Comparison of ENCODE assay signal across 20 cellular contexts in genomic region chr7:133796778-133797177, GRCh38.
DNase-seq lines count a peak whose midpoint lies in the region; ATAC-seq, FAIRE-seq and TF ChIP-seq lines count a peak whose summit lies in the region.
"Had no signal": no experiment of that assay in that cellular context is flagged by ENCODE, and none has a peak within 500 bp of the region (broad histone marks: within the 10 kb centered on the region; RNA-seq: fewer than 3 reads in every experiment).

No MANE protein-coding gene starts in this region.

- peak overlapping the region; percentile 3 for H3K27ac ChIP-seq in WERI-Rb-1
- H3K27ac ChIP-seq in osteoblast (ENCODE audit: low read depth, low read length) = no peak overlapping the region
- H3K27ac ChIP-seq: C4-2B, GM23248, HL-60, KMS-11, SJSA1 had no signal

- H3K27me3 ChIP-seq in WERI-Rb-1 (ENCODE audit: insufficient read depth, low read depth, severe bottlenecking) (no peaks in the 10 kb centered on the region), osteoblast (ENCODE audit: insufficient read depth, low read length) (no peaks in the 10 kb centered on the region)
- H3K27me3 ChIP-seq: SJSA1 had no signal

- H3K4me3 ChIP-seq in WERI-Rb-1 (ENCODE audit: low read depth, low read length) (no peak overlapping the region), osteoblast (ENCODE audit: insufficient read depth, low read length) (no peak overlapping the region)
- H3K4me3 ChIP-seq: GM23248, SJSA1 had no signal

- TF ChIP-seq CTCF in D721Med (IDR thresholded peaks at IDR 0.05; ENCODE audit: insufficient read depth, missing control alignments) = no peak
- no peak for TF ChIP-seq CTCF in WERI-Rb-1 (IDR thresholded peaks at IDR 0.05; ENCODE audit: low read depth, low read length)
- no peak for TF ChIP-seq CTCF in osteoblast (IDR thresholded peaks at IDR 0.05; ENCODE audit: extremely low read depth, low read depth, low read length)

- peak; percentile 29 for DNase-seq in D721Med (ENCODE audit: insufficient read length, low spot score)
- peak; percentile 60 for DNase-seq in NCI-H1694 (lab: John Stamatoyannopoulos, UW)
- DNase-seq in NCI-H524 (lab: John Stamatoyannopoulos, UW) = peak; percentile 82 to 93
- DNase-seq in WERI-Rb-1 = peak; percentile 50
- DNase-seq in osteoblast (ENCODE audit: insufficient read length, low spot score, missing footprints) = no peak
- DNase-seq in AG08396 (ENCODE audit: low spot score) = no peak
- no peak for DNase-seq in sciatic nerve (ENCODE audit: low spot score)
- DNase-seq: DMS153, GF-D8, GM23248, HCEC 1CT, NCI-H1092, NCI-H187 treated with DMSO at 0.1 percent for 48 hours, NCI-H510A had no signal

- ATAC-seq in GM19035 (IDR thresholded peaks at IDR 0.05; ENCODE audit: unreplicated experiment) (no peak), sciatic nerve (no peak)
- ATAC-seq: Panc1 had no signal

- intact Hi-C loops in sciatic nerve (cut with DNase I) = no loop called here

- H3K4me2 ChIP-seq in osteoblast (ENCODE audit: insufficient read depth, low read length) = no peak overlapping the region
- H3K4me2 ChIP-seq: KMS-11 had no signal

- H4K20me1 ChIP-seq in osteoblast (ENCODE audit: insufficient read depth, low read length) = no peaks in the 10 kb centered on the region

- H3K79me2 ChIP-seq in osteoblast (ENCODE audit: insufficient read depth, low read length) = no peaks in the 10 kb centered on the region

- FAIRE-seq in D721Med (lab: Jason Lieb, UNC) = peak; percentile 97

- H3K4me1 ChIP-seq in osteoblast (ENCODE audit: insufficient read depth, low read length) = peaks cover 10% of the 10 kb centered on the region

- H3K36me3 ChIP-seq in WERI-Rb-1 = no peaks in the 10 kb centered on the region
- H3K36me3 ChIP-seq in osteoblast (ENCODE audit: insufficient read depth, low read length) = no peaks in the 10 kb centered on the region
- H3K36me3 ChIP-seq: SJSA1 had no signal

- H3K9me3 ChIP-seq in WERI-Rb-1 (ENCODE audit: severe bottlenecking) (no peaks in the 10 kb centered on the region), osteoblast (ENCODE audit: low read depth, low read length) (no peaks in the 10 kb centered on the region)
- H3K9me3 ChIP-seq: SJSA1 had no signal

- no peak overlapping the region for H2AFZ ChIP-seq in osteoblast (ENCODE audit: low read length)
- H2AFZ ChIP-seq: GM23248 had no signal

Comparison
In these comparisons a context has a peak if more than half of its experiments do, and no peak if none do; other contexts are left out.
1. DNase-seq: peak in D721Med (single experiment), NCI-H1694 (single experiment), NCI-H524 (2 of 2) and WERI-Rb-1 (single experiment); none in osteoblast (single experiment), AG08396 (single experiment) and sciatic nerve (single experiment).